In genomic region chr20:35699127-35699913, GRCh38 we compare ENCODE assay signal across 8 cellular contexts. TPM values are rescaled to one million over a fixed set of nuclear protein-coding genes. Genes with fewer than 3 reads are reported as not detected.
DNase-seq lines count a peak whose midpoint lies in the region; ATAC-seq and TF ChIP-seq lines count a peak whose summit lies in the region.

TSS of gene NFS1 (minus strand) at chr20:35699352. CDS start at chr20:35699288, 64 bp downstream.
TSS of gene ROMO1 (plus strand) at chr20:35699405. CDS start at chr20:35699633, 228 bp downstream.

- H3K4me3 ChIP-seq in heart left ventricle = peak within 1 kb of the TSS; percentile 68 to 99 (median 88)

- no peaks in the 10 kb centered on the region for H3K27me3 Mint-ChIP-seq in T-cell
- H3K27me3 Mint-ChIP-seq in type B pancreatic cell = no peaks in the 10 kb centered on the region

- H3K36me3 ChIP-seq in heart left ventricle = peaks cover 0 to 65% (median 60%) of the 10 kb centered on the region in 9 donors

- no peaks in the 10 kb centered on the region for H3K9me3 ChIP-seq in heart left ventricle

- intact Hi-C loops in heart left ventricle (cut with DNase I) = loop anchor here in 3 of 10 donors (1.0 to 10.0 kb wide), 6 partner anchors 43 to 237 kb away; partner anchors contain the start of gene RBM39 (in 1 of the 3)
- intact Hi-C loops in posterior cingulate gyrus (cut with DNase I) = loop anchor here (10.0 kb wide), 1 partner anchor 185 kb away; no protein-coding TSS in a partner anchor

- H3K4me3 Mint-ChIP-seq in T-cell = peak within 1 kb of the TSS; percentile 87 to 100 (median 89)
- peak within 1 kb of the TSS; percentile 92 for H3K4me3 Mint-ChIP-seq in type B pancreatic cell

- peak; percentile 6 to 71 for TF ChIP-seq POLR2A in heart left ventricle (IDR thresholded peaks at IDR 0.05)

- H3K27ac ChIP-seq in adipose tissue (ENCODE audit: low read depth, low read length) (peak within 1 kb of the TSS; percentile 83), heart left ventricle (peak within 1 kb of the TSS; percentile 76 to 94 (median 91))

- peak; percentile 27 for TF ChIP-seq CTCF in GM10266 (IDR thresholded peaks at IDR 0.05; ENCODE audit: control insufficient read depth, insufficient read depth, low read depth, missing control alignments)
- peak in 9 of 12 donors; percentile 14 to 51 (median 24) for TF ChIP-seq CTCF in heart left ventricle (IDR thresholded peaks at IDR 0.05)
- TF ChIP-seq CTCF in type B pancreatic cell (conservative IDR thresholded peaks at IDR 0.05) = peak; percentile 60

- WGBS in adipose tissue, 3 donors = 0 to 1% (median 0%) methylated on average over 79 to 80 of the region's 80 CpGs
- whole genome bisulfite sequencing in heart left ventricle, 4 donors = 0% methylated on average over 39 to 80 of the region's 80 CpGs

- no peaks in the 10 kb centered on the region for H3K9me3 Mint-ChIP-seq in T-cell
- H3K9me3 Mint-ChIP-seq in type B pancreatic cell = no peaks in the 10 kb centered on the region

- CTCF ChIA-PET in T-cell (lab: Charles Lee) = interaction anchor here in 1 of 2 donors (0.6 to 2.4 kb wide), 3 partner anchors 43 to 98 kb away, joined by 3 to 13 read pairs (median 3); partner anchors contain the start of gene RBM39

- POLR2A ChIA-PET in T-cell (lab: Charles Lee) = interaction anchor here (0.5 to 2.0 kb wide), 7 partner anchors 10 to 958 kb away, joined by 4 to 10 read pairs (median 4); partner anchors contain the start of gene SPAG4 (in 1 of the 2)

- peak; percentile 89 for DNase-seq in GM10266 (ENCODE audit: extremely low spot score)
- peak; percentile 82 for DNase-seq in NCI-H1105 (lab: John Stamatoyannopoulos, UW)
- DNase-seq in T-cell = peak; percentile 59 to 89 (median 85)
- peak; percentile 85 to 93 (median 89) for DNase-seq in heart left ventricle
- peak; percentile 81 to 99 (median 89) for DNase-seq in posterior cingulate gyrus
- DNase-seq in type B pancreatic cell (ENCODE audit: extremely low spot score, unreplicated experiment) = peak; percentile 93

- H3K4me1 Mint-ChIP-seq in T-cell (peaks cover 46 to 60% (median 57%) of the 10 kb centered on the region in 3 donors), type B pancreatic cell (ENCODE audit: unreplicated experiment) (peaks cover 23% of the 10 kb centered on the region)

- H3K36me3 Mint-ChIP-seq in T-cell (peaks cover 36% of the 10 kb centered on the region), type B pancreatic cell (peaks cover 9% of the 10 kb centered on the region)

- H3K27ac Mint-ChIP-seq in T-cell (peak within 1 kb of the TSS; percentile 89 to 93), type B pancreatic cell (peak within 1 kb of the TSS; percentile 85)

- ATAC-seq in HG02623 (IDR thresholded peaks at IDR 0.05; ENCODE audit: unreplicated experiment) (peak; percentile 70), T-cell (replicated peaks in 1 of 4) (peak; percentile 86 to 95 (median 92)), heart left ventricle (peak; percentile 86 to 95 (median 94))

- H3K27me3 ChIP-seq in heart left ventricle = no peaks in the 10 kb centered on the region

- H3K4me1 ChIP-seq in heart left ventricle = peaks cover 4 to 29% (median 17%) of the 10 kb centered on the region in 12 donors

RNA-seq across cellular contexts. Expression of gene NFS1, which starts in this region (rescaled TPM):
- total RNA-seq in T-cell = 10 to 100 TPM; 17.7 to 33.5 (median 31.2) TPM
- polyA plus RNA-seq in adipose tissue = 10 to 100 TPM; 16.9 to 34.6 (median 17.6) TPM
- total RNA-seq in heart left ventricle = 10 to 100 TPM; 38.1 to 67.5 (median 58.3) TPM
- polyA plus RNA-seq in heart left ventricle = 10 to 100 TPM; 27.4 to 59.9 TPM
- 26.7 and 29.9 TPM in 2 replicates for total RNA-seq in type B pancreatic cell (ENCODE audit: low replicate concordance)

RNA-seq across cellular contexts. Expression of gene ROMO1, which starts in this region (rescaled TPM):
- total RNA-seq in T-cell (10 to 100 TPM; 38.4 to 79.7 (median 62.5) TPM), heart left ventricle (100 to 1,000 TPM; 120 to 591 (median 174) TPM), type B pancreatic cell (ENCODE audit: low replicate concordance) (131 and 160 TPM in 2 replicates)
- polyA plus RNA-seq in adipose tissue (100 to 1,000 TPM; 211 to 389 (median 355) TPM), heart left ventricle (100 to 1,000 TPM; 241 to 534 TPM)

Comparison
In these comparisons a context has a peak if more than half of its experiments do, and no peak if none do; other contexts are left out.
1. Peak in every context shown above with its lines: DNase-seq, ATAC-seq, H3K4me3 ChIP-seq and H3K27ac ChIP-seq.